7 cellular contexts compared by ENCODE assay signal in the genomic region with DNA sequence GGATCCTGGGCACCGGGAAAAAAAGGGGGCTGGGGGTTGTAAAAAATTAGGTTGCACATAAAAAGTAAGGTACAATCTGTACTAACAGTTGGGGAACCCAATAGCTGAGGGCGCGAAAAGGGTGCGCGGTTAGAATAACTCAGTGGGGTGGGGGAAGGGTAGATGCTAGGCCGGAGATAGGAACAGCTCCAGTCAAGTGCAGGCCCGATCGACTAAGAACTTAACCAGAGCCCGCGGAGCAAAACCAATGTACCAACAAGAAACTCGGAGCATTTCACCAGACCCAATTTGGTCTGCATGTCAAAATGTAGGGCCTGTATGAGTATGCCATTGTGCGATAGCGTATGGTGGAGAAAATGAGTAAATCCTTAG. TPM values are rescaled to one million over a fixed set of nuclear protein-coding genes. Genes with fewer than 3 reads are reported as not detected.
DNase-seq lines count a peak whose midpoint lies in the region; ATAC-seq and TF ChIP-seq lines count a peak whose summit lies in the region.

No MANE protein-coding gene starts in this region.

- H3K4me1 ChIP-seq in endodermal cell (ENCODE audit: control insufficient read depth, insufficient read depth, low read length) = no peaks in the 10 kb centered on the region

- H3K36me3 ChIP-seq in endodermal cell (ENCODE audit: control insufficient read depth, insufficient read depth, low read length) = peaks cover 51% of the 10 kb centered on the region

- H3K27ac ChIP-seq in endodermal cell (ENCODE audit: low read depth, low read length) = peak overlapping the region; percentile 99

- H3K27ac Mint-ChIP-seq in endodermal cell = peak overlapping the region; percentile 99
- peak overlapping the region; percentile 99 for H3K27ac Mint-ChIP-seq in stimulated activated naive CD8-positive, alpha-beta T cell treated with anti-CD3 and anti-CD28 coated beads, Interleukin-15, Interleukin-2, amounts not matched to agents 100 ng/mL and 50 ng/mL, for 24 hours

- H3K4me3 ChIP-seq in GM12865 (ENCODE audit: low read depth, low read length) = peak overlapping the region; percentile 92
- H3K4me3 ChIP-seq in endodermal cell (ENCODE audit: low read length) = peak overlapping the region; percentile 99

- TF ChIP-seq CTCF in GM12865 (IDR thresholded peaks at IDR 0.05; ENCODE audit: insufficient read depth, low read depth, low read length, missing control alignments) (no peak), endodermal cell (conservative IDR thresholded peaks at IDR 0.05) (no peak)

- peaks cover 6% of the 10 kb centered on the region for H3K27me3 Mint-ChIP-seq in endodermal cell (ENCODE audit: insufficient read depth)
- no peaks in the 10 kb centered on the region for H3K27me3 Mint-ChIP-seq in stimulated activated naive CD8-positive, alpha-beta T cell treated with anti-CD3 and anti-CD28 coated beads, Interleukin-15, Interleukin-2, amounts not matched to agents 100 ng/mL and 50 ng/mL, for 24 hours

- H3K9me3 Mint-ChIP-seq in endodermal cell = no peaks in the 10 kb centered on the region
- no peaks in the 10 kb centered on the region for H3K9me3 Mint-ChIP-seq in stimulated activated naive CD8-positive, alpha-beta T cell treated with anti-CD3 and anti-CD28 coated beads, Interleukin-15, Interleukin-2, amounts not matched to agents 100 ng/mL and 50 ng/mL, for 24 hours

- H3K9ac ChIP-seq in endodermal cell (ENCODE audit: extremely low read depth, low read length, poor library complexity, severe bottlenecking) = peak overlapping the region; percentile 95

- no peaks in the 10 kb centered on the region for H3K27me3 ChIP-seq in endodermal cell (ENCODE audit: control insufficient read depth, insufficient read depth, low read length, poor library complexity, severe bottlenecking)

- WGBS in endodermal cell (ENCODE audit: insufficient coverage in 1 of 2, insufficient read length in 1 of 2), 2 experiments = 0% methylated on average over 8 to 13 of the region's 13 CpGs

- H3K4me1 Mint-ChIP-seq in endodermal cell = peaks cover 34% of the 10 kb centered on the region
- peaks cover 57% of the 10 kb centered on the region for H3K4me1 Mint-ChIP-seq in stimulated activated naive CD8-positive, alpha-beta T cell treated with anti-CD3 and anti-CD28 coated beads, Interleukin-15, Interleukin-2, amounts not matched to agents 100 ng/mL and 50 ng/mL, for 24 hours (ENCODE audit: low read depth)

- H3K4me3 Mint-ChIP-seq in endodermal cell = peak overlapping the region; percentile 94
- H3K4me3 Mint-ChIP-seq in stimulated activated naive CD8-positive, alpha-beta T cell treated with anti-CD3 and anti-CD28 coated beads, Interleukin-15, Interleukin-2, amounts not matched to agents 100 ng/mL and 50 ng/mL, for 24 hours = peak overlapping the region; percentile 99

- H3K36me3 Mint-ChIP-seq in endodermal cell (ENCODE audit: low read depth) = peaks cover 45% of the 10 kb centered on the region
- H3K36me3 Mint-ChIP-seq in stimulated activated naive CD8-positive, alpha-beta T cell treated with anti-CD3 and anti-CD28 coated beads, Interleukin-15, Interleukin-2, amounts not matched to agents 100 ng/mL and 50 ng/mL, for 24 hours (ENCODE audit: low read depth) = peaks cover 69% of the 10 kb centered on the region

- DNase-seq in GM12865 (ENCODE audit: low read depth) (peak; percentile 58), NCI-H1105 (lab: John Stamatoyannopoulos, UW) (peak; percentile 2), endodermal cell (peak; percentile 63), mucosa of gallbladder (ENCODE audit: low spot score) (peak; percentile 34)
- DNase-seq in activated CD4-positive, alpha-beta T cell treated with anti-CD3 and anti-CD28 coated beads, Interleukin-2, amount 50 U/mL, for 24 hours (ENCODE audit: low read depth in 1 of 2, low spot score in 1 of 2) = peak; percentile 13 to 29

- ATAC-seq in GM21515 (IDR thresholded peaks at IDR 0.05; ENCODE audit: unreplicated experiment) = no peak

- no peaks in the 10 kb centered on the region for H3K9me3 ChIP-seq in endodermal cell (ENCODE audit: control insufficient read depth, low read length)

RNA-seq across cellular contexts. Expression of gene HNRNPD, which starts 1.3 kb away (rescaled TPM):
- total RNA-seq in endodermal cell = 100 to 1,000 TPM; 462 to 562 TPM
- 407 TPM for polyA plus RNA-seq in endodermal cell (2013, experiment 1 of 2)
- 365 TPM for polyA plus RNA-seq in endodermal cell (2013, experiment 2 of 2)
- 123 TPM for total RNA-seq in mucosa of gallbladder

RNA-seq across cellular contexts. Expression of gene HNRNPDL, which starts 57.8 kb away (rescaled TPM):
- total RNA-seq in endodermal cell = 100 to 1,000 TPM; 368 to 383 TPM
- 443 TPM for polyA plus RNA-seq in endodermal cell (2013, experiment 1 of 2)
- polyA plus RNA-seq in endodermal cell (2013, experiment 2 of 2) = 434 TPM
- total RNA-seq in mucosa of gallbladder = 158 TPM

RNA-seq across cellular contexts. Expression of gene ENOPH1, which starts 57.9 kb away (rescaled TPM):
- total RNA-seq in endodermal cell = 10 to 100 TPM; 47.1 to 57.3 TPM
- 53.9 TPM for polyA plus RNA-seq in endodermal cell (2013, experiment 1 of 2)
- polyA plus RNA-seq in endodermal cell (2013, experiment 2 of 2) = 50.4 TPM
- 30.1 TPM for total RNA-seq in mucosa of gallbladder

Comparison
In these comparisons a context has a peak if more than half of its experiments do, and no peak if none do; other contexts are left out.
1. DNase-seq: peak in every context shown above with its lines; median percentile 63 in endodermal cell; 58 in GM12865; 34 in mucosa of gallbladder; 21 in activated CD4-positive, alpha-beta T cell treated with anti-CD3 and anti-CD28 coated beads, Interleukin-2, amount 50 U/mL, for 24 hours; 2 in NCI-H1105.